Comparison of ENCODE assay signal across 1 cellular context in the genomic region with DNA sequence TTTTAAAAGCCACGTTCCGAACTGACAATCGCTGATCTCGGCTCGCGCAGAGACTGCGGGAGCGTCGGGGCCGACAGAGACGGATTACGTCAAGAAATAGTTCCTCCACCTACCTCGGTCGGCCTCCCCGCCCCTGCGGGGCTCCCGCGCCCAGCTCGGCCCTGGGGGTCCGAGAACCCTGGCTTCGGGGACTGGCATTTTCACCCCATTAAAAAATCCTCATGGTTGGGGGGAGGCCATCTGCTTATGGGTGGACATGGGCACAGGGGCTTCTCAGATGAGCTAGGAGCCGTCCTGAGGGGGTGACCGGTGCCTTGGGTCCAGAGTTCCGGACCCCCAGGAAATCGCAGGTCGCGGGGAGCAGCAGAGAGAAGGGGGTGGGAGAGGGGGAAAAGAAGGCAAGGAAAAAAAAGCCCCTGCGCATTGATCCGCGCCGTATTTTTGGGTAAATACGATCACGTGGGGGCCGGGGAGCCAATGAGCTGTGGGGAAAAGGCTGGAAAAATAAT.
TF ChIP-seq lines count a peak whose summit lies in the region.

No MANE protein-coding gene starts in this region.

TF ChIP-seq in K562, 482 proteins besides CTCF, POLR2A, EP300 and RAD21 (continued from another document):
- TF ChIP-seq RNF219 (CRISPR knock-in tag; IDR thresholded peaks at IDR 0.05) (no peak), HLTF (IDR thresholded peaks at IDR 0.05) (no peak), PCBP1 (IDR thresholded peaks at IDR 0.05; ENCODE audit: low read depth, low read length, poor library complexity, severe bottlenecking) (no peak), NFIC (IDR thresholded peaks at IDR 0.05) (no peak), ZBTB7A (IDR thresholded peaks at IDR 0.05; ENCODE audit: borderline replicate concordance, control insufficient read depth, low read depth, low read length) (peak; percentile 19; the same call in 1 of the 2 replicates), BRF1 (IDR thresholded peaks at IDR 0.05; ENCODE audit: borderline replicate concordance, extremely low read depth, insufficient read length) (no peak), SRSF9 (IDR thresholded peaks at IDR 0.05; ENCODE audit: borderline replicate concordance, low read depth, low read length) (no peak), ZBTB17 (CRISPR knock-in tag; IDR thresholded peaks at IDR 0.05) (no peak), ZNF699 (CRISPR knock-in tag; IDR thresholded peaks at IDR 0.05; ENCODE audit: insufficient replicate concordance) (no peak), SP1 (CRISPR knock-in tag; IDR thresholded peaks at IDR 0.05) (no peak), TBP (optimal IDR thresholded peaks at IDR 0.05; ENCODE audit: low read depth, low read length) (peak; percentile 73), ZNF766 (CRISPR knock-in tag; conservative IDR thresholded peaks at IDR 0.05) (no peak), HMBOX1 (IDR thresholded peaks at IDR 0.05) (no peak), USF2 (CRISPR knock-in tag; IDR thresholded peaks at IDR 0.05) (peak; percentile 94), ARHGAP35 (IDR thresholded peaks at IDR 0.05; ENCODE audit: partially characterized antibody) (no peak), MECOM (CRISPR knock-in tag; IDR thresholded peaks at IDR 0.05) (no peak), ZNF354B (CRISPR knock-in tag; IDR thresholded peaks at IDR 0.05) (no peak), FOXO4 (CRISPR knock-in tag; IDR thresholded peaks at IDR 0.05) (no peak), ZNF143 (CRISPR knock-in tag; IDR thresholded peaks at IDR 0.05) (no peak), TSC22D4 (tag; IDR thresholded peaks at IDR 0.05) (no peak), BACH1 (tag; IDR thresholded peaks at IDR 0.05) (no peak), ZFP36 (IDR thresholded peaks at IDR 0.05; ENCODE audit: low read depth, low read length, partially characterized antibody) (no peak), ZNF717 (CRISPR knock-in tag; IDR thresholded peaks at IDR 0.05) (no peak), ZNF175 (CRISPR knock-in tag; IDR thresholded peaks at IDR 0.05; ENCODE audit: low read depth) (no peak), XRCC4 (IDR thresholded peaks at IDR 0.05; ENCODE audit: extremely low read depth, insufficient read depth, insufficient read length) (no peak), ZKSCAN3 (CRISPR knock-in tag; IDR thresholded peaks at IDR 0.05) (no peak), FOXK1 (CRISPR knock-in tag; IDR thresholded peaks at IDR 0.05; ENCODE audit: borderline replicate concordance) (no peak), SAFB (IDR thresholded peaks at IDR 0.05; ENCODE audit: borderline replicate concordance, low read depth, low read length) (no peak)
- TF ChIP-seq, protein P1, sequence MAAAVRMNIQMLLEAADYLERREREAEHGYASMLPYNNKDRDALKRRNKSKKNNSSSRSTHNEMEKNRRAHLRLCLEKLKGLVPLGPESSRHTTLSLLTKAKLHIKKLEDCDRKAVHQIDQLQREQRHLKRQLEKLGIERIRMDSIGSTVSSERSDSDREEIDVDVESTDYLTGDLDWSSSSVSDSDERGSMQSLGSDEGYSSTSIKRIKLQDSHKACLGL (CRISPR knock-in tag; IDR thresholded peaks at IDR 0.05; ENCODE audit: borderline replicate concordance, poor library complexity, severe bottlenecking), result no peak
- TF ChIP-seq, protein P2, sequence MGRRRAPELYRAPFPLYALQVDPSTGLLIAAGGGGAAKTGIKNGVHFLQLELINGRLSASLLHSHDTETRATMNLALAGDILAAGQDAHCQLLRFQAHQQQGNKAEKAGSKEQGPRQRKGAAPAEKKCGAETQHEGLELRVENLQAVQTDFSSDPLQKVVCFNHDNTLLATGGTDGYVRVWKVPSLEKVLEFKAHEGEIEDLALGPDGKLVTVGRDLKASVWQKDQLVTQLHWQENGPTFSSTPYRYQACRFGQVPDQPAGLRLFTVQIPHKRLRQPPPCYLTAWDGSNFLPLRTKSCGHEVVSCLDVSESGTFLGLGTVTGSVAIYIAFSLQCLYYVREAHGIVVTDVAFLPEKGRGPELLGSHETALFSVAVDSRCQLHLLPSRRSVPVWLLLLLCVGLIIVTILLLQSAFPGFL (CRISPR knock-in tag; IDR thresholded peaks at IDR 0.05), result no peak
- TF ChIP-seq, protein P3, sequence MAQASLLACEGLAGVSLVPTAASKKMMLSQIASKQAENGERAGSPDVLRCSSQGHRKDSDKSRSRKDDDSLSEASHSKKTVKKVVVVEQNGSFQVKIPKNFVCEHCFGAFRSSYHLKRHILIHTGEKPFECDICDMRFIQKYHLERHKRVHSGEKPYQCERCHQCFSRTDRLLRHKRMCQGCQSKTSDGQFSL (CRISPR knock-in tag; IDR thresholded peaks at IDR 0.05), result no peak
- TF ChIP-seq, protein P3 (tag; IDR thresholded peaks at IDR 0.05), result no peak
- TF ChIP-seq, protein P4, sequence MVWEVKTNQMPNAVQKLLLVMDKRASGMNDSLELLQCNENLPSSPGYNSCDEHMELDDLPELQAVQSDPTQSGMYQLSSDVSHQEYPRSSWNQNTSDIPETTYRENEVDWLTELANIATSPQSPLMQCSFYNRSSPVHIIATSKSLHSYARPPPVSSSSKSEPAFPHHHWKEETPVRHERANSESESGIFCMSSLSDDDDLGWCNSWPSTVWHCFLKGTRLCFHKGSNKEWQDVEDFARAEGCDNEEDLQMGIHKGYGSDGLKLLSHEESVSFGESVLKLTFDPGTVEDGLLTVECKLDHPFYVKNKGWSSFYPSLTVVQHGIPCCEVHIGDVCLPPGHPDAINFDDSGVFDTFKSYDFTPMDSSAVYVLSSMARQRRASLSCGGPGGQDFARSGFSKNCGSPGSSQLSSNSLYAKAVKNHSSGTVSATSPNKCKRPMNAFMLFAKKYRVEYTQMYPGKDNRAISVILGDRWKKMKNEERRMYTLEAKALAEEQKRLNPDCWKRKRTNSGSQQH (CRISPR knock-in tag; IDR thresholded peaks at IDR 0.05), result no peak
- TF ChIP-seq, protein P5, sequence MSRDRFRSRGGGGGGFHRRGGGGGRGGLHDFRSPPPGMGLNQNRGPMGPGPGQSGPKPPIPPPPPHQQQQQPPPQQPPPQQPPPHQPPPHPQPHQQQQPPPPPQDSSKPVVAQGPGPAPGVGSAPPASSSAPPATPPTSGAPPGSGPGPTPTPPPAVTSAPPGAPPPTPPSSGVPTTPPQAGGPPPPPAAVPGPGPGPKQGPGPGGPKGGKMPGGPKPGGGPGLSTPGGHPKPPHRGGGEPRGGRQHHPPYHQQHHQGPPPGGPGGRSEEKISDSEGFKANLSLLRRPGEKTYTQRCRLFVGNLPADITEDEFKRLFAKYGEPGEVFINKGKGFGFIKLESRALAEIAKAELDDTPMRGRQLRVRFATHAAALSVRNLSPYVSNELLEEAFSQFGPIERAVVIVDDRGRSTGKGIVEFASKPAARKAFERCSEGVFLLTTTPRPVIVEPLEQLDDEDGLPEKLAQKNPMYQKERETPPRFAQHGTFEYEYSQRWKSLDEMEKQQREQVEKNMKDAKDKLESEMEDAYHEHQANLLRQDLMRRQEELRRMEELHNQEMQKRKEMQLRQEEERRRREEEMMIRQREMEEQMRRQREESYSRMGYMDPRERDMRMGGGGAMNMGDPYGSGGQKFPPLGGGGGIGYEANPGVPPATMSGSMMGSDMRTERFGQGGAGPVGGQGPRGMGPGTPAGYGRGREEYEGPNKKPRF (IDR thresholded peaks at IDR 0.05; ENCODE audit: low read depth, low read length), result no peak
